ENCODE assay signal across 1 cellular context in genomic region chr4:33722254-33722653, GRCh38.
TF ChIP-seq lines count a peak whose summit lies in the region.

No MANE protein-coding gene starts in this region.

TF ChIP-seq in SK-N-SH, 30 proteins besides CTCF, POLR2A, EP300 and RAD21 (continued from another document):
- TF ChIP-seq PBX3 (IDR thresholded peaks at IDR 0.05) (no peak), FOXM1 (IDR thresholded peaks at IDR 0.05; ENCODE audit: low read depth) (no peak), RXRA (IDR thresholded peaks at IDR 0.05; ENCODE audit: borderline replicate concordance, low read depth) (no peak)
